In genomic region chr2:43738257-43738656, GRCh38 we compare ENCODE assay signal across 35 cellular contexts.
"Had no signal": no experiment of that assay in that cellular context is flagged by ENCODE, and none has a peak within 500 bp of the region (broad histone marks: within the 10 kb centered on the region; RNA-seq: fewer than 3 reads in every experiment).

No MANE protein-coding gene starts in this region.

- H3K36me3 ChIP-seq: adrenal gland, MG63, SJSA1 had no signal

- H3K27ac Mint-ChIP-seq: activated B cell treated with CpG ODN at 0.5 μM for 24 hours; activated CD4-positive, alpha-beta memory T cell treated with anti-CD3 and anti-CD28 coated beads for 36 hours; activated naive CD4-positive, alpha-beta T cell treated with anti-CD3 and anti-CD28 coated beads for 36 hours; activated naive CD4-positive, alpha-beta T cell treated with anti-CD3 and anti-CD28 coated beads, Interleukin-2, amount 50 U/mL, for 72 hours; activated T-helper 1 cell treated with anti-CD3 and anti-CD28 coated beads, Interleukin-12 subunit alpha, Interleukin-12 subunit beta, Interleukin-2, Interleukin-4 antibody, amounts not matched to agents 30 ng/mL and 10 ng/mL and 1 ng/mL, durations not matched to agents 14 hours and 24 hours and 36 hours had no signal

- H3K4me3 Mint-ChIP-seq: activated B cell treated with CpG ODN at 0.5 μM for 24 hours; activated CD4-positive, alpha-beta memory T cell treated with anti-CD3 and anti-CD28 coated beads for 36 hours; activated naive CD4-positive, alpha-beta T cell treated with anti-CD3 and anti-CD28 coated beads for 36 hours; activated T-cell treated with anti-CD3 and anti-CD28 coated beads, Interleukin-2, amount 50 U/mL, for 4 hours; activated T-helper 1 cell treated with anti-CD3 and anti-CD28 coated beads, Interleukin-12 subunit alpha, Interleukin-12 subunit beta, Interleukin-2, Interleukin-4 antibody, amounts not matched to agents 30 ng/mL and 10 ng/mL and 1 ng/mL, durations not matched to agents 14 hours and 24 hours and 36 hours; brain had no signal

- H3K36me3 Mint-ChIP-seq: activated CD4-positive, alpha-beta memory T cell treated with anti-CD3 and anti-CD28 coated beads for 36 hours; activated naive CD4-positive, alpha-beta T cell treated with anti-CD3 and anti-CD28 coated beads, Interleukin-2, amount 50 U/mL, for 72 hours; brain had no signal

- ATAC-seq: activated naive CD4-positive, alpha-beta T cell treated with anti-CD3 and anti-CD28 coated beads, Interleukin-2, amount 50 U/mL, for 72 hours; activated T-cell treated with anti-CD3 and anti-CD28 coated beads, Interleukin-2, amount 50 U/mL, for 4 hours; Panc1 had no signal

- H3K27me3 ChIP-seq: adrenal gland, MG63, SJSA1 had no signal

- H3K4me1 Mint-ChIP-seq: activated B cell treated with CpG ODN at 0.5 μM for 24 hours had no signal

- H3K27ac ChIP-seq: adrenal gland, VCaP had no signal

- H3K4me3 ChIP-seq: adrenal gland, MG63, SJSA1 had no signal

- H3K27me3 Mint-ChIP-seq: brain had no signal

- H3K9me3 Mint-ChIP-seq: activated B cell treated with CpG ODN at 0.5 μM for 24 hours; activated CD4-positive, alpha-beta memory T cell treated with anti-CD3 and anti-CD28 coated beads for 36 hours; activated naive CD4-positive, alpha-beta T cell treated with anti-CD3 and anti-CD28 coated beads for 36 hours; activated naive CD4-positive, alpha-beta T cell treated with anti-CD3 and anti-CD28 coated beads, Interleukin-2, amount 50 U/mL, for 72 hours; activated T-cell treated with anti-CD3 and anti-CD28 coated beads, Interleukin-2, amount 50 U/mL, for 4 hours; activated T-helper 1 cell treated with anti-CD3 and anti-CD28 coated beads, Interleukin-12 subunit alpha, Interleukin-12 subunit beta, Interleukin-2, Interleukin-4 antibody, amounts not matched to agents 30 ng/mL and 10 ng/mL and 1 ng/mL, durations not matched to agents 14 hours and 24 hours and 36 hours; brain had no signal

- H3K9me3 ChIP-seq: adrenal gland, MG63, SJSA1 had no signal

- DNase-seq: activated B cell treated with CpG ODN at 0.5 μM for 24 hours; activated CD4-positive, alpha-beta memory T cell treated with anti-CD3 and anti-CD28 coated beads for 36 hours; activated CD4-positive, alpha-beta T cell treated with anti-CD3 and anti-CD28 coated beads for 4 hours; activated CD4-positive, alpha-beta T cell treated with anti-CD3 and anti-CD28 coated beads, Interleukin-2, amount 50 U/mL, for 1 hour; activated CD4-positive, CD25-positive, alpha-beta regulatory T cell treated with anti-CD3 and anti-CD28 coated beads, Interleukin-2, amount 50 U/mL, for 72 hours; activated CD8-positive, alpha-beta memory T cell treated with anti-CD3 and anti-CD28 coated beads, Interleukin-2, amount 50 U/mL, for 4 hours; activated gamma-delta T cell treated with Interleukin-2 at 50 U/mL for 16 hours; activated naive CD4-positive, alpha-beta T cell treated with anti-CD3 and anti-CD28 coated beads for 36 hours; activated T-cell treated with anti-CD3 and anti-CD28 coated beads for 4 hours; activated T-cell treated with anti-CD3 and anti-CD28 coated beads, Interleukin-2, amount 50 U/mL, for 4 hours; adrenal gland; central memory CD4-positive, alpha-beta T cell; Kasumi-1; KG1; MG63; NCI-H1048; NCI-H1105 treated with DMSO at 0.1 percent for 48 hours; NCI-H1436; NCI-H1694; NCI-H1930; NCI-H2081 treated with DMSO at 0.1 percent for 48 hours; NCI-H226; NCI-H446 treated with DMSO at 0.1 percent for 48 hours; NCI-H524 treated with DMSO at 0.1 percent for 48 hours; SHP77 treated with DMSO at 0.1 percent for 48 hours; SW 1271; T-helper 1 cell; T-helper 2 cell; T-helper 9 cell had no signal
